1 cellular context compared by ENCODE assay signal in the genomic region with DNA sequence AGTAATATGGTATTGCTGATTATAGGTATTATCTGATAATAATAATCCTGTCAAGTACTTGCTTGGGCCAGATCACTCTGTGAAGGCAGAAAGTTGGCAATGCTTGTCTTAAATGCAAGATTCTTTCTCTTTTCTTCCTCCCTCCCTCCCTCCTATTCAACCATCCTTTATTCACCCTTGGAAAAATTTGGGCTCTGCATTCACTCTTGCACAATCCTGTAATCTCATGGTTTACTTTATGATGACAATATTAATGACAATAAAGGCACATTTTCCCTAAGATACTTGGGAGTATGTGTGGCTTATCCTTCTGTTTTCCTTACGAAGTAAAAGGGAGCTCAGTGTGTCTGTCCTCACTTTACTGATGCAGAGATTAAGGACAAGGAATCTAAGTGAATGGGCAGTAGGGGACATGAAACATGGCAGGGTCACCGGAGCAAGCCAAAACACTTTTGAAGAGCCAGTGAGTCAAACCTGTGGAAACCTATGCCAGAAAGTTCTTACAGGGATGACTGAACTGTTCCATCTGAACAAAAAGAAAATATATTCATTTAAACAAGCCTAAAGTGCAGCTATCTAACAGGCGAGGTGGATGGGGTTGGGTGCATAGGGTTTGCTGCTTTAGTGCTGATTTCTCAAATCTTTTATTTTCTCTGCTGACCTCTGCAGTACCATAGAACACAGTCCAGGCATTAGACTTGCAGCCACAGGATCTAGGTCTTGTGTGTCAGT.
TF ChIP-seq lines count a peak whose summit lies in the region.

No MANE protein-coding gene starts in this region.

TF ChIP-seq in GM12878, 131 proteins besides CTCF, POLR2A, EP300 and RAD21:
- TF ChIP-seq SUPT20H (IDR thresholded peaks at IDR 0.05; ENCODE audit: borderline replicate concordance, control insufficient read depth, low read depth, low read length) (no peak), PAX8 (IDR thresholded peaks at IDR 0.05) (no peak), IKZF2 (IDR thresholded peaks at IDR 0.05) (no peak), RELA (IDR thresholded peaks at IDR 0.05; ENCODE audit: borderline replicate concordance, partially characterized antibody) (no peak), POU2F2 (IDR thresholded peaks at IDR 0.05; ENCODE audit: borderline replicate concordance, low read depth, low read length) (no peak), EZH2 (IDR thresholded peaks at IDR 0.05; ENCODE audit: borderline replicate concordance, control insufficient read depth, low read depth, low read length) (no peak), CBX5 (IDR thresholded peaks at IDR 0.05; ENCODE audit: low read depth) (no peak), NBN (IDR thresholded peaks at IDR 0.05) (no peak), RB1 (IDR thresholded peaks at IDR 0.05; ENCODE audit: borderline replicate concordance) (no peak), SMAD5 (IDR thresholded peaks at IDR 0.05; ENCODE audit: low read depth) (no peak), MEF2B (IDR thresholded peaks at IDR 0.05; ENCODE audit: partially characterized antibody, poor library complexity, severe bottlenecking) (no peak), RUNX3 (IDR thresholded peaks at IDR 0.05; ENCODE audit: low read length) (no peak), CHD1 (IDR thresholded peaks at IDR 0.05; ENCODE audit: low read depth, low read length) (no peak), CREB1 (IDR thresholded peaks at IDR 0.05; ENCODE audit: low read depth) (no peak), PML (IDR thresholded peaks at IDR 0.05; ENCODE audit: low read length) (no peak)
- TF ChIP-seq, protein P1, sequence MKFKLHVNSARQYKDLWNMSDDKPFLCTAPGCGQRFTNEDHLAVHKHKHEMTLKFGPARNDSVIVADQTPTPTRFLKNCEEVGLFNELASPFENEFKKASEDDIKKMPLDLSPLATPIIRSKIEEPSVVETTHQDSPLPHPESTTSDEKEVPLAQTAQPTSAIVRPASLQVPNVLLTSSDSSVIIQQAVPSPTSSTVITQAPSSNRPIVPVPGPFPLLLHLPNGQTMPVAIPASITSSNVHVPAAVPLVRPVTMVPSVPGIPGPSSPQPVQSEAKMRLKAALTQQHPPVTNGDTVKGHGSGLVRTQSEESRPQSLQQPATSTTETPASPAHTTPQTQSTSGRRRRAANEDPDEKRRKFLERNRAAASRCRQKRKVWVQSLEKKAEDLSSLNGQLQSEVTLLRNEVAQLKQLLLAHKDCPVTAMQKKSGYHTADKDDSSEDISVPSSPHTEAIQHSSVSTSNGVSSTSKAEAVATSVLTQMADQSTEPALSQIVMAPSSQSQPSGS (IDR thresholded peaks at IDR 0.05; ENCODE audit: low read length): no peak
TF ChIP-seq in GM12878: peak in this region for 0.
